In genomic region chr12:132828706-132829534, GRCh38 we compare ENCODE assay signal across 8 cellular contexts. TPM values are rescaled to one million over a fixed set of nuclear protein-coding genes. Genes with fewer than 3 reads are reported as not detected.
DNase-seq lines count a peak whose midpoint lies in the region; ATAC-seq and TF ChIP-seq lines count a peak whose summit lies in the region.

A gene with protein sequence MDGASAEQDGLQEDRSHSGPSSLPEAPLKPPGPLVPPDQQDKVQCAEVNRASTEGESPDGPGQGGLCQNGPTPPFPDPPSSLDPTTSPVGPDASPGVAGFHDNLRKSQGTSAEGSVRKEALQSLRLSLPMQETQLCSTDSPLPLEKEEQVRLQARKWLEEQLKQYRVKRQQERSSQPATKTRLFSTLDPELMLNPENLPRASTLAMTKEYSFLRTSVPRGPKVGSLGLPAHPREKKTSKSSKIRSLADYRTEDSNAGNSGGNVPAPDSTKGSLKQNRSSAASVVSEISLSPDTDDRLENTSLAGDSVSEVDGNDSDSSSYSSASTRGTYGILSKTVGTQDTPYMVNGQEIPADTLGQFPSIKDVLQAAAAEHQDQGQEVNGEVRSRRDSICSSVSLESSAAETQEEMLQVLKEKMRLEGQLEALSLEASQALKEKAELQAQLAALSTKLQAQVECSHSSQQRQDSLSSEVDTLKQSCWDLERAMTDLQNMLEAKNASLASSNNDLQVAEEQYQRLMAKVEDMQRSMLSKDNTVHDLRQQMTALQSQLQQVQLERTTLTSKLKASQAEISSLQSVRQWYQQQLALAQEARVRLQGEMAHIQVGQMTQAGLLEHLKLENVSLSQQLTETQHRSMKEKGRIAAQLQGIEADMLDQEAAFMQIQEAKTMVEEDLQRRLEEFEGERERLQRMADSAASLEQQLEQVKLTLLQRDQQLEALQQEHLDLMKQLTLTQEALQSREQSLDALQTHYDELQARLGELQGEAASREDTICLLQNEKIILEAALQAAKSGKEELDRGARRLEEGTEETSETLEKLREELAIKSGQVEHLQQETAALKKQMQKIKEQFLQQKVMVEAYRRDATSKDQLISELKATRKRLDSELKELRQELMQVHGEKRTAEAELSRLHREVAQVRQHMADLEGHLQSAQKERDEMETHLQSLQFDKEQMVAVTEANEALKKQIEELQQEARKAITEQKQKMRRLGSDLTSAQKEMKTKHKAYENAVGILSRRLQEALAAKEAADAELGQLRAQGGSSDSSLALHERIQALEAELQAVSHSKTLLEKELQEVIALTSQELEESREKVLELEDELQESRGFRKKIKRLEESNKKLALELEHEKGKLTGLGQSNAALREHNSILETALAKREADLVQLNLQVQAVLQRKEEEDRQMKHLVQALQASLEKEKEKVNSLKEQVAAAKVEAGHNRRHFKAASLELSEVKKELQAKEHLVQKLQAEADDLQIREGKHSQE (N-terminal part only) (minus strand): TSS chr12:132828869. CDS start chr12:132822128, 6,741 bp downstream.

- intact Hi-C loops in T-helper 1 cell treated with Interleukin-12 subunit alpha and Interleukin-12 subunit beta and Interleukin-4 antibody, amounts not matched to agents 30 ng/mL and 1 ng/mL, for 36 hours (cut with micrococcal nuclease), result loop anchor here (1.0 to 5.0 kb wide), 14 partner anchors 58 to 747 kb away; partner anchors contain the start of genes CHFR, PGAM5, POLE and PXMP2
- intact Hi-C loops in left ventricle myocardium inferior (cut with micrococcal nuclease), result no loop called here
- intact Hi-C loops in upper lobe of right lung (cut with DNase I), result no loop called here

- H3K27ac ChIP-seq in left ventricle myocardium inferior (replicated peaks), result peak within 1 kb of the TSS; percentile 100
- H3K27ac ChIP-seq in upper lobe of right lung, result peak within 1 kb of the TSS; percentile 100

- H3K27ac Mint-ChIP-seq in progenitor cell of endocrine pancreas, result peak within 1 kb of the TSS; percentile 100

- TF ChIP-seq POLR2A in GM15510 (IDR thresholded peaks at IDR 0.05; ENCODE audit: borderline replicate concordance, extremely low read depth, insufficient read length), result peak; percentile 87

- H3K36me3 ChIP-seq in left ventricle myocardium inferior (peaks cover 33% of the 10 kb centered on the region), upper lobe of right lung (peaks cover 27% of the 10 kb centered on the region)

- H3K9me3 Mint-ChIP-seq in progenitor cell of endocrine pancreas (ENCODE audit: low read depth), result no peaks in the 10 kb centered on the region

- ATAC-seq in HG02884 (IDR thresholded peaks at IDR 0.05; ENCODE audit: unreplicated experiment) (peak; percentile 87), upper lobe of right lung (peak; percentile 96)

- H3K27me3 Mint-ChIP-seq in progenitor cell of endocrine pancreas, result no peaks in the 10 kb centered on the region

- H3K4me3 ChIP-seq in left ventricle myocardium inferior, result peak within 1 kb of the TSS; percentile 89
- H3K4me3 ChIP-seq in upper lobe of right lung, result peak within 1 kb of the TSS; percentile 97

- DNase-seq in NCI-H1694 (lab: John Stamatoyannopoulos, UW), result peak; percentile 58
- DNase-seq in amniotic epithelial cell (ENCODE audit: low read depth), result peak; percentile 90
- DNase-seq in left ventricle myocardium inferior, result peak; percentile 95
- DNase-seq in progenitor cell of endocrine pancreas (ENCODE audit: low spot score, unreplicated experiment), result peak; percentile 89
- DNase-seq in upper lobe of right lung, result peak; percentile 97

- H3K4me3 Mint-ChIP-seq in progenitor cell of endocrine pancreas (ENCODE audit: low read depth), result peak within 1 kb of the TSS; percentile 98

- no peaks in the 10 kb centered on the region for H3K27me3 ChIP-seq in left ventricle myocardium inferior (ENCODE audit: low read depth)
- H3K27me3 ChIP-seq in upper lobe of right lung, result no peaks in the 10 kb centered on the region

- H3K4me1 Mint-ChIP-seq in progenitor cell of endocrine pancreas (ENCODE audit: low read depth), result peaks cover 14% of the 10 kb centered on the region

- H3K4me1 ChIP-seq in left ventricle myocardium inferior, result peaks cover 31% of the 10 kb centered on the region
- peaks cover 20% of the 10 kb centered on the region for H3K4me1 ChIP-seq in upper lobe of right lung

- H3K9me3 ChIP-seq in left ventricle myocardium inferior (replicated peaks) (no peaks in the 10 kb centered on the region), upper lobe of right lung (no peaks in the 10 kb centered on the region)

- H3K36me3 Mint-ChIP-seq in progenitor cell of endocrine pancreas (ENCODE audit: insufficient read depth), result peaks cover 12% of the 10 kb centered on the region

- no peak for TF ChIP-seq CTCF in left ventricle myocardium inferior (IDR thresholded peaks at IDR 0.05; ENCODE audit: borderline replicate concordance)
- no peak for TF ChIP-seq CTCF in progenitor cell of endocrine pancreas (IDR thresholded peaks at IDR 0.05; ENCODE audit: unreplicated experiment)
- no peak for TF ChIP-seq CTCF in upper lobe of right lung (IDR thresholded peaks at IDR 0.05)

RNA-seq across cellular contexts. Expression of the gene that starts here (rescaled TPM):
- 69.8 and 73.5 TPM in 2 replicates for total RNA-seq in T-helper 1 cell treated with Interleukin-12 subunit alpha and Interleukin-12 subunit beta and Interleukin-4 antibody, amounts not matched to agents 30 ng/mL and 1 ng/mL, for 36 hours
- total RNA-seq in left ventricle myocardium inferior (33.0 TPM), progenitor cell of endocrine pancreas (44.6 and 47.5 TPM in 2 replicates), upper lobe of right lung (65.3 TPM)

Comparison
In these comparisons a context has a peak if more than half of its experiments do, and no peak if none do; other contexts are left out.
1. Peak in every context shown above with its lines: DNase-seq, ATAC-seq, H3K4me3 ChIP-seq and H3K27ac ChIP-seq.